Comparison of ENCODE assay signal across 26 cellular contexts in the genomic region with DNA sequence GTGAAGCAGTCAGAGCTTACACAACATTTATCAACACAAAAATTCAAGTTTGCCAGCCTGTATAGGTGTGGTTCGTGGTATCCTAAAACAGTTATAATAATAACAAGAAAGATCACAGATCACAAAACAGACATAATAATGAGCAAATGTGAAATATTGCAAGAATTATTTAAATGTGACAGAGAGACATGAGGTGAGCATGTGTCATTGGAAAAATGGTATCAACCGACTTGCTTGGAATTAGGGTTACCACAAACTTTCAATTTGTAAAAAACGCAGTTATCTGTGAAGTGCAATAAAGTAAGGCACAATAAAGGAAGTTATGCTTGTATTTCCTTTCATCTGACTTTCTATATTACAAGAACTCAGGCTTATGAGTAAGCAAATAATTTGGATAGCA.
DNase-seq lines count a peak whose midpoint lies in the region; ATAC-seq and TF ChIP-seq lines count a peak whose summit lies in the region.
"Had no signal": no experiment of that assay in that cellular context is flagged by ENCODE, and none has a peak within 500 bp of the region (broad histone marks: within the 10 kb centered on the region; RNA-seq: fewer than 3 reads in every experiment).

No MANE protein-coding gene starts in this region.

- no peaks in the 10 kb centered on the region for H3K27me3 Mint-ChIP-seq in activated T-cell treated with anti-CD3 and anti-CD28 coated beads, Interleukin-2, amount 50 U/mL, for 72 hours (ENCODE audit: low read depth)
- H3K27me3 Mint-ChIP-seq in activated naive CD8-positive, alpha-beta T cell treated with anti-CD3 and anti-CD28 coated beads, Interleukin-2, amount 50 U/mL, for 24 hours, result no peaks in the 10 kb centered on the region
- H3K27me3 Mint-ChIP-seq: T-cell had no signal

- no peak overlapping the region for H3K4me3 ChIP-seq in vagina
- H3K4me3 ChIP-seq in smooth muscle cell, result no peak overlapping the region
- H3K4me3 ChIP-seq: A549, adrenal gland, left ventricle myocardium inferior, prostate gland, SJSA1, tibial artery had no signal

- ATAC-seq in activated T-cell treated with anti-CD3 and anti-CD28 coated beads, Interleukin-2, amount 50 U/mL, for 72 hours (replicated peaks in 1 of 2), result peak; percentile 55 to 74
- ATAC-seq in activated naive CD8-positive, alpha-beta T cell treated with anti-CD3 and anti-CD28 coated beads, Interleukin-2, amount 50 U/mL, for 24 hours, result peak; percentile 66
- no peak for ATAC-seq in GM18858 (IDR thresholded peaks at IDR 0.05; ENCODE audit: unreplicated experiment)
- ATAC-seq: A549, HCT116, T-cell had no signal

- H3K4me1 Mint-ChIP-seq in activated T-cell treated with anti-CD3 and anti-CD28 coated beads, Interleukin-2, amount 50 U/mL, for 72 hours (ENCODE audit: low read depth), result peaks cover 14% of the 10 kb centered on the region
- H3K4me1 Mint-ChIP-seq in activated naive CD8-positive, alpha-beta T cell treated with anti-CD3 and anti-CD28 coated beads, Interleukin-2, amount 50 U/mL, for 24 hours, result peaks cover 59% of the 10 kb centered on the region

- WGBS in smooth muscle cell (ENCODE audit: low lambda C conversion rate), result 92% methylated on average over 3 of the region's 3 CpGs

- H3K4me2 ChIP-seq in smooth muscle cell, result no peak overlapping the region
- H3K4me2 ChIP-seq: A549 had no signal

- TF ChIP-seq POLR2A in vagina (IDR thresholded peaks at IDR 0.05), result no peak

- H3K9ac ChIP-seq in smooth muscle cell (ENCODE audit: low read depth), result no peak overlapping the region

- peaks cover 6% of the 10 kb centered on the region for H3K4me1 ChIP-seq in vagina
- H3K4me1 ChIP-seq in smooth muscle cell (ENCODE audit: low read depth), result no peaks in the 10 kb centered on the region
- H3K4me1 ChIP-seq: A549, adrenal gland, prostate gland, SJSA1, tibial artery had no signal

- H3K9me3 ChIP-seq in vagina (no peaks in the 10 kb centered on the region), smooth muscle cell (replicated peaks; ENCODE audit: low read depth) (no peaks in the 10 kb centered on the region)
- H3K9me3 ChIP-seq: A549, left ventricle myocardium inferior, prostate gland, SJSA1, tibial artery had no signal

- no peak overlapping the region for H2AFZ ChIP-seq in smooth muscle cell (ENCODE audit: low read depth)

- H3K27me3 ChIP-seq in vagina, result no peaks in the 10 kb centered on the region
- no peaks in the 10 kb centered on the region for H3K27me3 ChIP-seq in smooth muscle cell (ENCODE audit: low read depth)
- H3K27me3 ChIP-seq: adrenal gland, brain microvascular endothelial cell, SJSA1, tibial artery had no signal

- H3K36me3 Mint-ChIP-seq in activated T-cell treated with anti-CD3 and anti-CD28 coated beads, Interleukin-2, amount 50 U/mL, for 72 hours (ENCODE audit: insufficient read depth in 2 of 2), result peaks cover 3% of the 10 kb centered on the region in 2 donors
- peaks cover 7% of the 10 kb centered on the region for H3K36me3 Mint-ChIP-seq in activated naive CD8-positive, alpha-beta T cell treated with anti-CD3 and anti-CD28 coated beads, Interleukin-2, amount 50 U/mL, for 24 hours (ENCODE audit: low read depth)
- H3K36me3 Mint-ChIP-seq: T-cell had no signal

- peak overlapping the region in 1 of 2 donors; percentile 59 for H3K4me3 Mint-ChIP-seq in activated T-cell treated with anti-CD3 and anti-CD28 coated beads, Interleukin-2, amount 50 U/mL, for 72 hours
- no peak overlapping the region for H3K4me3 Mint-ChIP-seq in activated naive CD8-positive, alpha-beta T cell treated with anti-CD3 and anti-CD28 coated beads, Interleukin-2, amount 50 U/mL, for 24 hours

- H3F3A ChIP-seq in smooth muscle cell (ENCODE audit: low read depth), result no peaks in the 10 kb centered on the region

- H3K27ac ChIP-seq in vagina (no peak overlapping the region), smooth muscle cell (ENCODE audit: low read depth) (no peak overlapping the region)
- H3K27ac ChIP-seq: A549, adrenal gland, brain microvascular endothelial cell, left ventricle myocardium inferior, prostate gland, SJSA1, tibial artery had no signal

- intact Hi-C loops in vagina (cut with DNase I), result no loop called here

- peak overlapping the region; percentile 84 for H3K27ac Mint-ChIP-seq in activated T-cell treated with anti-CD3 and anti-CD28 coated beads, Interleukin-2, amount 50 U/mL, for 72 hours
- H3K27ac Mint-ChIP-seq in activated naive CD8-positive, alpha-beta T cell treated with anti-CD3 and anti-CD28 coated beads, Interleukin-2, amount 50 U/mL, for 24 hours, result peak overlapping the region; percentile 62

- H3K36me3 ChIP-seq in vagina (no peaks in the 10 kb centered on the region), smooth muscle cell (ENCODE audit: low read depth) (no peaks in the 10 kb centered on the region)
- H3K36me3 ChIP-seq: adrenal gland, brain microvascular endothelial cell, left ventricle myocardium inferior, prostate gland, SJSA1, tibial artery had no signal

- H3K79me2 ChIP-seq in smooth muscle cell (ENCODE audit: low read depth), result no peaks in the 10 kb centered on the region

- no peak for TF ChIP-seq CTCF in vagina (IDR thresholded peaks at IDR 0.05)
- TF ChIP-seq CTCF in smooth muscle cell (IDR thresholded peaks at IDR 0.05; ENCODE audit: borderline replicate concordance, insufficient read depth, poor library complexity, severe bottlenecking), result no peak

- DNase-seq in activated T-cell treated with anti-CD3 and anti-CD28 coated beads, Interleukin-2, amount 50 U/mL, for 72 hours, result no peak
- DNase-seq in activated T-cell treated with anti-CD3 and anti-CD28 coated beads, Interleukin-2, amount 50 U/mL, for 48 hours, result no peak
- DNase-seq in OCI-M1 (lab: John Stamatoyannopoulos, UW), result peak; percentile 42
- no peak for DNase-seq in activated naive CD8-positive, alpha-beta T cell treated with anti-CD3 and anti-CD28 coated beads, Interleukin-2, amount 50 U/mL, for 24 hours
- DNase-seq in activated CD4-positive, alpha-beta T cell treated with anti-CD3 and anti-CD28 coated beads for 4 hours, result no peak
- DNase-seq in vagina (ENCODE audit: extremely low spot score in 2 of 2), result no peak
- DNase-seq in smooth muscle cell (lab: John Stamatoyannopoulos, UW; ENCODE audit: unreplicated experiment), result no peak
- DNase-seq: activated CD4-positive, alpha-beta T cell treated with anti-CD3 and anti-CD28 coated beads for 48 hours; activated effector memory CD4-positive, alpha-beta T cell treated with anti-CD3 and anti-CD28 coated beads, Interleukin-2, amount 50 U/mL, for 16 hours; adrenal gland; brain microvascular endothelial cell; COR-L47; DMS79 treated with DMSO at 0.1 percent for 48 hours; islet precursor cell; left ventricle myocardium inferior; NCI-H1105 treated with DMSO at 0.1 percent for 48 hours; NCI-H2029; NCI-H524 treated with DMSO at 0.1 percent for 48 hours; nucleus accumbens; T-cell; tibial artery had no signal

- no peaks in the 10 kb centered on the region for H3K9me3 Mint-ChIP-seq in activated T-cell treated with anti-CD3 and anti-CD28 coated beads, Interleukin-2, amount 50 U/mL, for 72 hours
- no peaks in the 10 kb centered on the region for H3K9me3 Mint-ChIP-seq in activated naive CD8-positive, alpha-beta T cell treated with anti-CD3 and anti-CD28 coated beads, Interleukin-2, amount 50 U/mL, for 24 hours
- H3K9me3 Mint-ChIP-seq: T-cell had no signal

- H4K20me1 ChIP-seq in smooth muscle cell (ENCODE audit: low read depth), result no peaks in the 10 kb centered on the region
